8 cellular contexts compared by ENCODE assay signal in genomic region chr2:43131051-43131889, GRCh38.
DNase-seq lines count a peak whose midpoint lies in the region; ATAC-seq, FAIRE-seq and TF ChIP-seq lines count a peak whose summit lies in the region.

No MANE protein-coding gene starts in this region.

- H3K27me3 ChIP-seq in BJ (ENCODE audit: control insufficient read depth, insufficient read depth, low read length) (no peaks in the 10 kb centered on the region), bronchial epithelial cell (ENCODE audit: control insufficient read depth, insufficient read depth, low read length) (no peaks in the 10 kb centered on the region), layer of hippocampus (ENCODE audit: control insufficient read depth, insufficient read depth, low read length) (no peaks in the 10 kb centered on the region)

- H3K4me3 Mint-ChIP-seq in WTC11 = no peak overlapping the region

- H3K36me3 Mint-ChIP-seq in WTC11 = no peaks in the 10 kb centered on the region

- H3K27ac ChIP-seq in layer of hippocampus (ENCODE audit: low read depth, low read length) = peak overlapping the region; percentile 58

- H3K4me1 Mint-ChIP-seq in WTC11 = peaks cover 35% of the 10 kb centered on the region

- CTCF ChIA-PET in BJ (lab: Yijun Ruan, JAX) = interaction anchor here (0.6 to 1.8 kb wide), 5 partner anchors 9 to 96 kb away, joined by 3 to 9 read pairs (median 3); no protein-coding TSS in a partner anchor
- CTCF ChIA-PET in WTC11 (lab: Charles Lee) = interaction anchor here (0.7 to 5.3 kb wide), 5 partner anchors 9 to 178 kb away, joined by 3 to 31 read pairs (median 5); partner anchors contain the start of gene ZFP36L2

- H3K9me3 Mint-ChIP-seq in WTC11 = no peaks in the 10 kb centered on the region

- no peak overlapping the region for H3K27ac Mint-ChIP-seq in WTC11

- H3K36me3 ChIP-seq in BJ (ENCODE audit: control insufficient read depth, insufficient read depth, low read length) (no peaks in the 10 kb centered on the region), bronchial epithelial cell (ENCODE audit: control insufficient read depth, insufficient read depth, low read length) (no peaks in the 10 kb centered on the region)

- POLR2A ChIA-PET in BJ (lab: Charles Lee) = interaction anchor here (0.5 kb wide), 1 partner anchor 18 kb away, joined by 6 read pairs; no protein-coding TSS in a partner anchor
- POLR2A ChIA-PET in WTC11 (lab: Charles Lee) = no interaction called here

- peak; percentile 37 for TF ChIP-seq CTCF in BJ (IDR thresholded peaks at IDR 0.05; ENCODE audit: insufficient read depth, low read depth, low read length)
- no peak for TF ChIP-seq CTCF in WTC11 (IDR thresholded peaks at IDR 0.05)
- peak; percentile 46 for TF ChIP-seq CTCF in bronchial epithelial cell (IDR thresholded peaks at IDR 0.05; ENCODE audit: insufficient read depth, low read length, severe bottlenecking)

- ATAC-seq in GM19438 (IDR thresholded peaks at IDR 0.05; ENCODE audit: low read depth, unreplicated experiment) (peak; percentile 32), WTC11 (peak; percentile 26)

- H3K27me3 Mint-ChIP-seq in WTC11 (ENCODE audit: low read depth) = no peaks in the 10 kb centered on the region; the same call in 1 of the 2 replicates

- no peak overlapping the region for H3K4me3 ChIP-seq in BJ (ENCODE audit: low read depth, low read length)
- no peak overlapping the region for H3K4me3 ChIP-seq in bronchial epithelial cell (ENCODE audit: low read depth, low read length)

- DNase-seq in BJ (ENCODE audit: low read depth) (peak; percentile 47), LHCN-M2 (ENCODE audit: low read depth) (peak; percentile 67), WTC11 (ENCODE audit: low spot score) (peak; percentile 62), bronchial epithelial cell (ENCODE audit: low read depth) (peak; percentile 94), NCI-H128 (lab: John Stamatoyannopoulos, UW; ENCODE audit: unreplicated experiment) (no peak)
- DNase-seq in stimulated activated CD4-positive, alpha-beta T cell treated with anti-CD3 and anti-CD28 coated beads, Interleukin-4, amount 100 ng/mL, for 4 hours = peak; percentile 50 to 66

- peak; percentile 23 for FAIRE-seq in bronchial epithelial cell (lab: Jason Lieb, UNC)

TF ChIP-seq in WTC11, 78 proteins besides CTCF, POLR2A, EP300 and RAD21:
- no peak for TF ChIP-seq JUN (CRISPR knock-in tag; IDR thresholded peaks at IDR 0.05)
- TF ChIP-seq, protein P1, sequence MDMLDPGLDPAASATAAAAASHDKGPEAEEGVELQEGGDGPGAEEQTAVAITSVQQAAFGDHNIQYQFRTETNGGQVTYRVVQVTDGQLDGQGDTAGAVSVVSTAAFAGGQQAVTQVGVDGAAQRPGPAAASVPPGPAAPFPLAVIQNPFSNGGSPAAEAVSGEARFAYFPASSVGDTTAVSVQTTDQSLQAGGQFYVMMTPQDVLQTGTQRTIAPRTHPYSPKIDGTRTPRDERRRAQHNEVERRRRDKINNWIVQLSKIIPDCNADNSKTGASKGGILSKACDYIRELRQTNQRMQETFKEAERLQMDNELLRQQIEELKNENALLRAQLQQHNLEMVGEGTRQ (CRISPR knock-in tag; IDR thresholded peaks at IDR 0.05) = no peak
- TF ChIP-seq MXD4 (CRISPR knock-in tag; IDR thresholded peaks at IDR 0.05; ENCODE audit: borderline replicate concordance) = no peak
- TF ChIP-seq ZNF121 (CRISPR knock-in tag; IDR thresholded peaks at IDR 0.05) = peak; percentile 94
- no peak for TF ChIP-seq MAX (CRISPR knock-in tag; IDR thresholded peaks at IDR 0.05)
- TF ChIP-seq NR1H2 (CRISPR knock-in tag; IDR thresholded peaks at IDR 0.05) = no peak
- TF ChIP-seq SMAD4 (CRISPR knock-in tag; IDR thresholded peaks at IDR 0.05) = no peak
- TF ChIP-seq OVOL2 (CRISPR knock-in tag; IDR thresholded peaks at IDR 0.05; ENCODE audit: borderline replicate concordance) = no peak
- TF ChIP-seq, protein P2, sequence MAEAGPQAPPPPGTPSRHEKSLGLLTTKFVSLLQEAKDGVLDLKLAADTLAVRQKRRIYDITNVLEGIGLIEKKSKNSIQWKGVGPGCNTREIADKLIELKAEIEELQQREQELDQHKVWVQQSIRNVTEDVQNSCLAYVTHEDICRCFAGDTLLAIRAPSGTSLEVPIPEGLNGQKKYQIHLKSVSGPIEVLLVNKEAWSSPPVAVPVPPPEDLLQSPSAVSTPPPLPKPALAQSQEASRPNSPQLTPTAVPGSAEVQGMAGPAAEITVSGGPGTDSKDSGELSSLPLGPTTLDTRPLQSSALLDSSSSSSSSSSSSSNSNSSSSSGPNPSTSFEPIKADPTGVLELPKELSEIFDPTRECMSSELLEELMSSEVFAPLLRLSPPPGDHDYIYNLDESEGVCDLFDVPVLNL (CRISPR knock-in tag; IDR thresholded peaks at IDR 0.05; ENCODE audit: borderline replicate concordance, low read depth) = no peak
- no peak for TF ChIP-seq TP53 (CRISPR knock-in tag; IDR thresholded peaks at IDR 0.05)
- TF ChIP-seq, protein P3, sequence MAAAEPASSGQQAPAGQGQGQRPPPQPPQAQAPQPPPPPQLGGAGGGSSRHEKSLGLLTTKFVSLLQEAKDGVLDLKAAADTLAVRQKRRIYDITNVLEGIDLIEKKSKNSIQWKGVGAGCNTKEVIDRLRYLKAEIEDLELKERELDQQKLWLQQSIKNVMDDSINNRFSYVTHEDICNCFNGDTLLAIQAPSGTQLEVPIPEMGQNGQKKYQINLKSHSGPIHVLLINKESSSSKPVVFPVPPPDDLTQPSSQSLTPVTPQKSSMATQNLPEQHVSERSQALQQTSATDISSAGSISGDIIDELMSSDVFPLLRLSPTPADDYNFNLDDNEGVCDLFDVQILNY (CRISPR knock-in tag; IDR thresholded peaks at IDR 0.05) = no peak
- no peak for TF ChIP-seq TEAD4 (CRISPR knock-in tag; IDR thresholded peaks at IDR 0.05)
- no peak for TF ChIP-seq KAT7 (CRISPR knock-in tag; IDR thresholded peaks at IDR 0.05; ENCODE audit: borderline replicate concordance)
- no peak for TF ChIP-seq CBFB (CRISPR knock-in tag; IDR thresholded peaks at IDR 0.05; ENCODE audit: low read depth)
- TF ChIP-seq, protein P4, sequence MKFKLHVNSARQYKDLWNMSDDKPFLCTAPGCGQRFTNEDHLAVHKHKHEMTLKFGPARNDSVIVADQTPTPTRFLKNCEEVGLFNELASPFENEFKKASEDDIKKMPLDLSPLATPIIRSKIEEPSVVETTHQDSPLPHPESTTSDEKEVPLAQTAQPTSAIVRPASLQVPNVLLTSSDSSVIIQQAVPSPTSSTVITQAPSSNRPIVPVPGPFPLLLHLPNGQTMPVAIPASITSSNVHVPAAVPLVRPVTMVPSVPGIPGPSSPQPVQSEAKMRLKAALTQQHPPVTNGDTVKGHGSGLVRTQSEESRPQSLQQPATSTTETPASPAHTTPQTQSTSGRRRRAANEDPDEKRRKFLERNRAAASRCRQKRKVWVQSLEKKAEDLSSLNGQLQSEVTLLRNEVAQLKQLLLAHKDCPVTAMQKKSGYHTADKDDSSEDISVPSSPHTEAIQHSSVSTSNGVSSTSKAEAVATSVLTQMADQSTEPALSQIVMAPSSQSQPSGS (CRISPR knock-in tag; IDR thresholded peaks at IDR 0.05; ENCODE audit: borderline replicate concordance, low read depth) = no peak
- peak; percentile 24; the same call in 1 of the 2 replicates for TF ChIP-seq GABPB1 (CRISPR knock-in tag; IDR thresholded peaks at IDR 0.05)
- TF ChIP-seq ZNF317 (CRISPR knock-in tag; IDR thresholded peaks at IDR 0.05; ENCODE audit: borderline replicate concordance, low read depth) = no peak
